1 cellular context compared by ENCODE assay signal in genomic region chr6:70304611-70305010, GRCh38.
TF ChIP-seq lines count a peak whose summit lies in the region.

No MANE protein-coding gene starts in this region.

TF ChIP-seq in GM23338, 12 proteins besides CTCF, POLR2A, EP300 and RAD21 (continued from another document):
- no peak for TF ChIP-seq REST (IDR thresholded peaks at IDR 0.05; ENCODE audit: unreplicated experiment)
- no peak for TF ChIP-seq POLR2AphosphoS5 (IDR thresholded peaks at IDR 0.05; ENCODE audit: low read depth)
- no peak for TF ChIP-seq ZNF114 (CRISPR knock-in tag; IDR thresholded peaks at IDR 0.05)
- TF ChIP-seq ZNF331 (CRISPR knock-in tag; IDR thresholded peaks at IDR 0.05; ENCODE audit: low read depth) = no peak
- TF ChIP-seq STAT1 (IDR thresholded peaks at IDR 0.05; ENCODE audit: unreplicated experiment) = no peak
- no peak for TF ChIP-seq JUNB (IDR thresholded peaks at IDR 0.05; ENCODE audit: unreplicated experiment)
- TF ChIP-seq CREB1 (CRISPR knock-in tag; IDR thresholded peaks at IDR 0.05; ENCODE audit: low read depth) = no peak
- TF ChIP-seq, protein P1, sequence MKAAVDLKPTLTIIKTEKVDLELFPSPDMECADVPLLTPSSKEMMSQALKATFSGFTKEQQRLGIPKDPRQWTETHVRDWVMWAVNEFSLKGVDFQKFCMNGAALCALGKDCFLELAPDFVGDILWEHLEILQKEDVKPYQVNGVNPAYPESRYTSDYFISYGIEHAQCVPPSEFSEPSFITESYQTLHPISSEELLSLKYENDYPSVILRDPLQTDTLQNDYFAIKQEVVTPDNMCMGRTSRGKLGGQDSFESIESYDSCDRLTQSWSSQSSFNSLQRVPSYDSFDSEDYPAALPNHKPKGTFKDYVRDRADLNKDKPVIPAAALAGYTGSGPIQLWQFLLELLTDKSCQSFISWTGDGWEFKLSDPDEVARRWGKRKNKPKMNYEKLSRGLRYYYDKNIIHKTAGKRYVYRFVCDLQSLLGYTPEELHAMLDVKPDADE (IDR thresholded peaks at IDR 0.05) = no peak
- TF ChIP-seq EZH2phosphoT487 (IDR thresholded peaks at IDR 0.05; ENCODE audit: unreplicated experiment) = no peak
